Comparison of ENCODE assay signal across 9 cellular contexts in genomic region chr20:59948828-59949720, GRCh38. TPM values are rescaled to one million over a fixed set of nuclear protein-coding genes. Genes with fewer than 3 reads are reported as not detected.
DNase-seq lines count a peak whose midpoint lies in the region; ATAC-seq and TF ChIP-seq lines count a peak whose summit lies in the region.
"Had no signal": no experiment of that assay in that cellular context is flagged by ENCODE, and none has a peak within 500 bp of the region (broad histone marks: within the 10 kb centered on the region; RNA-seq: fewer than 3 reads in every experiment).

No MANE protein-coding gene starts in this region.

- no peaks in the 10 kb centered on the region for H3K9me3 Mint-ChIP-seq in activated T-cell treated with anti-CD3 and anti-CD28 coated beads, Interleukin-2, amount 50 U/mL, for 72 hours

- H3K9me3 ChIP-seq in smooth muscle cell (replicated peaks; ENCODE audit: low read depth) = no peaks in the 10 kb centered on the region

- no peaks in the 10 kb centered on the region for H3K36me3 ChIP-seq in smooth muscle cell (ENCODE audit: low read depth)

- H3K4me1 Mint-ChIP-seq in activated T-cell treated with anti-CD3 and anti-CD28 coated beads, Interleukin-2, amount 50 U/mL, for 72 hours (ENCODE audit: low read depth) = peaks cover 10% of the 10 kb centered on the region

- H3K27ac Mint-ChIP-seq in activated T-cell treated with anti-CD3 and anti-CD28 coated beads, Interleukin-2, amount 50 U/mL, for 72 hours = peak overlapping the region; percentile 100

- 67% methylated on average over 7 of the region's 7 CpGs for WGBS in smooth muscle cell (ENCODE audit: low lambda C conversion rate)

- peaks cover 5% of the 10 kb centered on the region for H3K4me1 ChIP-seq in smooth muscle cell (ENCODE audit: low read depth)

- no peaks in the 10 kb centered on the region for H3F3A ChIP-seq in smooth muscle cell (ENCODE audit: low read depth)

- no peaks in the 10 kb centered on the region for H3K27me3 Mint-ChIP-seq in activated T-cell treated with anti-CD3 and anti-CD28 coated beads, Interleukin-2, amount 50 U/mL, for 72 hours (ENCODE audit: low read depth)

- H3K4me3 Mint-ChIP-seq in activated T-cell treated with anti-CD3 and anti-CD28 coated beads, Interleukin-2, amount 50 U/mL, for 72 hours = peak overlapping the region; percentile 53 to 91

- H3K36me3 Mint-ChIP-seq in activated T-cell treated with anti-CD3 and anti-CD28 coated beads, Interleukin-2, amount 50 U/mL, for 72 hours (ENCODE audit: insufficient read depth in 2 of 2) = peaks cover 0 to 3% of the 10 kb centered on the region in 2 donors

- peak; percentile 27 to 60 for DNase-seq in NOMO-1 (lab: John Stamatoyannopoulos, UW; ENCODE audit: unreplicated experiment in 2 of 2)
- DNase-seq in NOMO-1 treated with dmso at 0.1 percent for 144 hours (lab: John Stamatoyannopoulos, UW; ENCODE audit: unreplicated experiment) = no peak
- peak; percentile 67 for DNase-seq in NCI-H2171 (lab: John Stamatoyannopoulos, UW)
- DNase-seq in activated T-cell treated with anti-CD3 and anti-CD28 coated beads, Interleukin-2, amount 50 U/mL, for 72 hours = peak; percentile 16 to 36
- peak; percentile 77 for DNase-seq in globus pallidus (ENCODE audit: low spot score)
- DNase-seq in smooth muscle cell (lab: John Stamatoyannopoulos, UW; ENCODE audit: unreplicated experiment) = no peak
- DNase-seq in activated CD4-positive, CD25-positive, alpha-beta regulatory T cell (lab: John Stamatoyannopoulos, UW) = no peak

- H3K9ac ChIP-seq in smooth muscle cell (ENCODE audit: low read depth) = no peak overlapping the region

- no peak overlapping the region for H3K27ac ChIP-seq in smooth muscle cell (ENCODE audit: low read depth)

- no peak overlapping the region for H2AFZ ChIP-seq in smooth muscle cell (ENCODE audit: low read depth)

- no peaks in the 10 kb centered on the region for H3K27me3 ChIP-seq in smooth muscle cell (ENCODE audit: low read depth)

- peak; percentile 60 for TF ChIP-seq CTCF in smooth muscle cell (IDR thresholded peaks at IDR 0.05; ENCODE audit: borderline replicate concordance, insufficient read depth, poor library complexity, severe bottlenecking)

- ATAC-seq in GM21825 (IDR thresholded peaks at IDR 0.05; ENCODE audit: unreplicated experiment) = peak; percentile 46
- ATAC-seq in activated T-cell treated with anti-CD3 and anti-CD28 coated beads, Interleukin-2, amount 50 U/mL, for 72 hours (replicated peaks in 1 of 2) = peak; percentile 49 to 72

- H3K79me2 ChIP-seq in smooth muscle cell (ENCODE audit: low read depth) = no peaks in the 10 kb centered on the region

- no peaks in the 10 kb centered on the region for H4K20me1 ChIP-seq in smooth muscle cell (ENCODE audit: low read depth)

- no peak overlapping the region for H3K4me3 ChIP-seq in smooth muscle cell

- H3K4me2 ChIP-seq in smooth muscle cell = no peak overlapping the region

RNA-seq across cellular contexts. Expression of gene FAM217B, which starts 8.9 kb away (rescaled TPM):
- total RNA-seq in activated T-cell treated with anti-CD3 and anti-CD28 coated beads, Interleukin-2, amount 50 U/mL, for 72 hours = 10 to 100 TPM; 18.2 to 20.4 TPM
- 6.4 and 7.7 TPM in 2 replicates for total RNA-seq in smooth muscle cell
- 14.2 and 14.8 TPM in 2 replicates for polyA plus RNA-seq in smooth muscle cell

RNA-seq across cellular contexts. Expression of gene PPP1R3D, which starts 9.0 kb away (rescaled TPM):
- 1 to 10 TPM; 5.7 to 6.2 TPM for total RNA-seq in activated T-cell treated with anti-CD3 and anti-CD28 coated beads, Interleukin-2, amount 50 U/mL, for 72 hours
- 4.9 and 5.1 TPM in 2 replicates for total RNA-seq in smooth muscle cell
- 1.9 and 2.6 TPM in 2 replicates for polyA plus RNA-seq in smooth muscle cell

RNA-seq across cellular contexts. Expression of gene CDH26, which starts 9.1 kb away (rescaled TPM):
- 1 to 10 TPM; 2.4 to 3.1 TPM for total RNA-seq in activated T-cell treated with anti-CD3 and anti-CD28 coated beads, Interleukin-2, amount 50 U/mL, for 72 hours
- total RNA-seq in smooth muscle cell = 1.2 TPM in 2 replicates
- polyA plus RNA-seq in smooth muscle cell = 0.18 TPM in 1 of 2 replicates, not detected in the other
- total RNA-seq: glomerular endothelial cell had no signal

RNA-seq across cellular contexts. Expression of gene SYCP2, which starts 15.6 kb away (rescaled TPM):
- total RNA-seq in activated T-cell treated with anti-CD3 and anti-CD28 coated beads, Interleukin-2, amount 50 U/mL, for 72 hours = 10 to 100 TPM in 1 of 2 donors, 1 to 10 TPM in 1; 5.0 to 11.9 TPM
- 0.49 and 0.54 TPM in 2 replicates for total RNA-seq in smooth muscle cell
- 0.37 and 0.42 TPM in 2 replicates for polyA plus RNA-seq in smooth muscle cell

Comparison
In these comparisons a context has a peak if more than half of its experiments do, and no peak if none do; other contexts are left out.
1. DNase-seq: peak in NOMO-1 (2 of 2), NCI-H2171 (single experiment), activated T-cell treated with anti-CD3 and anti-CD28 coated beads, Interleukin-2, amount 50 U/mL, for 72 hours (2 of 2) and globus pallidus (single experiment); none in NOMO-1 treated with dmso at 0.1 percent for 144 hours (single experiment), smooth muscle cell (single experiment) and activated CD4-positive, CD25-positive, alpha-beta regulatory T cell (0 of 4).